In genomic region chr15:60119101-60119500, GRCh38 we compare ENCODE assay signal across 1 cellular context.
TF ChIP-seq lines count a peak whose summit lies in the region.

No MANE protein-coding gene starts in this region.

TF ChIP-seq in GM23338, 12 proteins besides CTCF, POLR2A, EP300 and RAD21 (continued from another document):
- TF ChIP-seq ZNF462 (CRISPR knock-in tag; IDR thresholded peaks at IDR 0.05) (no peak), ZNF114 (CRISPR knock-in tag; IDR thresholded peaks at IDR 0.05) (no peak), STAT1 (IDR thresholded peaks at IDR 0.05; ENCODE audit: unreplicated experiment) (no peak)
